8 cellular contexts compared by ENCODE assay signal in the genomic region with DNA sequence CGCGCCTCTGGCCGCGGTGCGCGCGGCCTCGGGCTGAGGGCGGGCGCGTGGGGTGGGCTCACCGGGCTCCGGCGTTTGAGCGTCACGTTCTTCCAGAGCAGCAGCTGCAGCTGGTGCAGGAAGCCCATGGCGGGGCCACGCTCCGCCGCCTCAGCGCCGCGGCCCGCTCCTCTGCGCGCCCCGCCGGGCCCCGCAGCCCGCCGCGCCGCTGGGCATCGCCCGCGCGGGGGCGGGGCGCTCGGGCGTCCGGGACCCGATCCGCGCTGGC. TPM values are rescaled to one million over a fixed set of nuclear protein-coding genes. Genes with fewer than 3 reads are reported as not detected.
A peak's percentile ranks its signal among the peaks of the same experiment; 100 is the strongest.
DNase-seq lines count a peak whose midpoint lies in the region; ATAC-seq and TF ChIP-seq lines count a peak whose summit lies in the region.

A gene with protein sequence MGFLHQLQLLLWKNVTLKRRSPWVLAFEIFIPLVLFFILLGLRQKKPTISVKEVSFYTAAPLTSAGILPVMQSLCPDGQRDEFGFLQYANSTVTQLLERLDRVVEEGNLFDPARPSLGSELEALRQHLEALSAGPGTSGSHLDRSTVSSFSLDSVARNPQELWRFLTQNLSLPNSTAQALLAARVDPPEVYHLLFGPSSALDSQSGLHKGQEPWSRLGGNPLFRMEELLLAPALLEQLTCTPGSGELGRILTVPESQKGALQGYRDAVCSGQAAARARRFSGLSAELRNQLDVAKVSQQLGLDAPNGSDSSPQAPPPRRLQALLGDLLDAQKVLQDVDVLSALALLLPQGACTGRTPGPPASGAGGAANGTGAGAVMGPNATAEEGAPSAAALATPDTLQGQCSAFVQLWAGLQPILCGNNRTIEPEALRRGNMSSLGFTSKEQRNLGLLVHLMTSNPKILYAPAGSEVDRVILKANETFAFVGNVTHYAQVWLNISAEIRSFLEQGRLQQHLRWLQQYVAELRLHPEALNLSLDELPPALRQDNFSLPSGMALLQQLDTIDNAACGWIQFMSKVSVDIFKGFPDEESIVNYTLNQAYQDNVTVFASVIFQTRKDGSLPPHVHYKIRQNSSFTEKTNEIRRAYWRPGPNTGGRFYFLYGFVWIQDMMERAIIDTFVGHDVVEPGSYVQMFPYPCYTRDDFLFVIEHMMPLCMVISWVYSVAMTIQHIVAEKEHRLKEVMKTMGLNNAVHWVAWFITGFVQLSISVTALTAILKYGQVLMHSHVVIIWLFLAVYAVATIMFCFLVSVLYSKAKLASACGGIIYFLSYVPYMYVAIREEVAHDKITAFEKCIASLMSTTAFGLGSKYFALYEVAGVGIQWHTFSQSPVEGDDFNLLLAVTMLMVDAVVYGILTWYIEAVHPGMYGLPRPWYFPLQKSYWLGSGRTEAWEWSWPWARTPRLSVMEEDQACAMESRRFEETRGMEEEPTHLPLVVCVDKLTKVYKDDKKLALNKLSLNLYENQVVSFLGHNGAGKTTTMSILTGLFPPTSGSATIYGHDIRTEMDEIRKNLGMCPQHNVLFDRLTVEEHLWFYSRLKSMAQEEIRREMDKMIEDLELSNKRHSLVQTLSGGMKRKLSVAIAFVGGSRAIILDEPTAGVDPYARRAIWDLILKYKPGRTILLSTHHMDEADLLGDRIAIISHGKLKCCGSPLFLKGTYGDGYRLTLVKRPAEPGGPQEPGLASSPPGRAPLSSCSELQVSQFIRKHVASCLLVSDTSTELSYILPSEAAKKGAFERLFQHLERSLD (N-terminal part only) (minus strand): TSS at position 225 of the 268 bp plus-strand sequence. CDS start 97 bp downstream, at position 128.

- H3K27me3 Mint-ChIP-seq in HFFc6 (ENCODE audit: insufficient read depth), result no peaks in the 10 kb centered on the region
- no peaks in the 10 kb centered on the region for H3K27me3 Mint-ChIP-seq in activated CD4-positive, alpha-beta memory T cell treated with anti-CD3 and anti-CD28 coated beads for 36 hours

- CTCF ChIA-PET in activated CD4-positive, alpha-beta memory T cell treated with anti-CD3 and anti-CD28 coated beads for 36 hours (lab: Charles Lee), result interaction anchor here (1.0 to 6.8 kb wide), 15 partner anchors 9 to 185 kb away, joined by 3 to 73 read pairs (median 18); a partner anchor contains a TSS

- 0 to 1% methylated on average over 30 to 45 of the region's 45 CpGs for WGBS in heart right ventricle, 2 donors

- peak within 1 kb of the TSS; percentile 86 for H3K4me3 Mint-ChIP-seq in HFFc6
- peak within 1 kb of the TSS; percentile 68 for H3K4me3 Mint-ChIP-seq in activated CD4-positive, alpha-beta memory T cell treated with anti-CD3 and anti-CD28 coated beads for 36 hours

- peaks cover 12 to 50% (median 30%) of the 10 kb centered on the region in 9 donors for H3K4me1 ChIP-seq in heart right ventricle
- H3K4me1 ChIP-seq in rectal smooth muscle tissue (ENCODE audit: control insufficient read depth, insufficient read depth, low read length), result peaks cover 12% of the 10 kb centered on the region

- H3K4me3 ChIP-seq in heart right ventricle, result peak within 1 kb of the TSS; percentile 44 to 88 (median 68)
- peak within 1 kb of the TSS; percentile 71 for H3K4me3 ChIP-seq in rectal smooth muscle tissue (ENCODE audit: low read length)

- no peak within 1 kb of the TSS for H3K9ac ChIP-seq in rectal smooth muscle tissue (ENCODE audit: low read length)

- H3K9me3 ChIP-seq in heart right ventricle, result no peaks in the 10 kb centered on the region

- no peak for TF ChIP-seq CTCF in HFFc6 (IDR thresholded peaks at IDR 0.05)
- TF ChIP-seq CTCF in heart right ventricle (IDR thresholded peaks at IDR 0.05), result no peak

- no peaks in the 10 kb centered on the region for H3K36me3 ChIP-seq in heart right ventricle
- H3K36me3 ChIP-seq in rectal smooth muscle tissue (ENCODE audit: control insufficient read depth, insufficient read depth, low read length), result no peaks in the 10 kb centered on the region

- POLR2A ChIA-PET in activated CD4-positive, alpha-beta memory T cell treated with anti-CD3 and anti-CD28 coated beads for 36 hours (lab: Charles Lee), result no interaction called here

- H3K9me3 Mint-ChIP-seq in HFFc6, result no peaks in the 10 kb centered on the region
- no peaks in the 10 kb centered on the region for H3K9me3 Mint-ChIP-seq in activated CD4-positive, alpha-beta memory T cell treated with anti-CD3 and anti-CD28 coated beads for 36 hours

- no peaks in the 10 kb centered on the region for H3K36me3 Mint-ChIP-seq in HFFc6 (ENCODE audit: low read depth)
- no peaks in the 10 kb centered on the region for H3K36me3 Mint-ChIP-seq in activated CD4-positive, alpha-beta memory T cell treated with anti-CD3 and anti-CD28 coated beads for 36 hours

- 0 out of 2 replicates have a peak, but pooled peaks cover 5% of the 10 kb centered on the region for H3K4me1 Mint-ChIP-seq in HFFc6 (ENCODE audit: low read depth)
- peaks cover 38% of the 10 kb centered on the region for H3K4me1 Mint-ChIP-seq in activated CD4-positive, alpha-beta memory T cell treated with anti-CD3 and anti-CD28 coated beads for 36 hours (ENCODE audit: low read depth)

- DNase-seq in HFFc6 (no peak), heart right ventricle (no peak), foreskin melanocyte (no peak), cortex of kidney (lab: John Stamatoyannopoulos, UW) (no peak)
- no peak for DNase-seq in activated CD4-positive, alpha-beta memory T cell treated with anti-CD3 and anti-CD28 coated beads for 36 hours

- no peak within 1 kb of the TSS for H3K27ac Mint-ChIP-seq in HFFc6
- H3K27ac Mint-ChIP-seq in activated CD4-positive, alpha-beta memory T cell treated with anti-CD3 and anti-CD28 coated beads for 36 hours, result no peak within 1 kb of the TSS

- ATAC-seq in heart right ventricle (no peak), HG02571 (IDR thresholded peaks at IDR 0.05; ENCODE audit: unreplicated experiment) (no peak), HG02588 (IDR thresholded peaks at IDR 0.05; ENCODE audit: unreplicated experiment) (no peak)

- H3K27ac ChIP-seq in heart right ventricle, result peak within 1 kb of the TSS in 9 of 10 donors; percentile 48 to 83 (median 55)
- no peak within 1 kb of the TSS for H3K27ac ChIP-seq in rectal smooth muscle tissue (ENCODE audit: low read depth, low read length)

- H3K27me3 ChIP-seq in heart right ventricle (no peaks in the 10 kb centered on the region), rectal smooth muscle tissue (ENCODE audit: control insufficient read depth, insufficient read depth, low read length) (no peaks in the 10 kb centered on the region)

- intact Hi-C loops in activated CD4-positive, alpha-beta memory T cell treated with anti-CD3 and anti-CD28 coated beads for 36 hours (cut with micrococcal nuclease), result loop anchor here (5.0 kb wide), 2 partner anchors 39 to 126 kb away; no protein-coding TSS in a partner anchor
- intact Hi-C loops in heart right ventricle (cut with DNase I), result loop anchor here in 3 of 10 donors (2.0 to 10.0 kb wide), 4 partner anchors 77 to 236 kb away; a partner anchor contains a TSS

RNA-seq across cellular contexts. Expression of the gene that starts here (rescaled TPM):
- 10 to 100 TPM; 18.3 to 36.3 (median 23.6) TPM for total RNA-seq in HFFc6 (2021; fragmentation: NEBNext Ultra II Directional; extraction: Animal tissue kit (Norgen Biotek cat#: 25700))
- 10 to 100 TPM; 22.1 to 22.9 TPM for total RNA-seq in activated CD4-positive, alpha-beta memory T cell treated with anti-CD3 and anti-CD28 coated beads for 36 hours
- total RNA-seq in heart right ventricle, result 10 to 100 TPM; 23.6 to 42.6 (median 28.1) TPM
- 10 to 100 TPM; 16.0 to 46.7 TPM for polyA plus RNA-seq in heart right ventricle
